ENCODE assay signal across 2 cellular contexts in the genomic region with DNA sequence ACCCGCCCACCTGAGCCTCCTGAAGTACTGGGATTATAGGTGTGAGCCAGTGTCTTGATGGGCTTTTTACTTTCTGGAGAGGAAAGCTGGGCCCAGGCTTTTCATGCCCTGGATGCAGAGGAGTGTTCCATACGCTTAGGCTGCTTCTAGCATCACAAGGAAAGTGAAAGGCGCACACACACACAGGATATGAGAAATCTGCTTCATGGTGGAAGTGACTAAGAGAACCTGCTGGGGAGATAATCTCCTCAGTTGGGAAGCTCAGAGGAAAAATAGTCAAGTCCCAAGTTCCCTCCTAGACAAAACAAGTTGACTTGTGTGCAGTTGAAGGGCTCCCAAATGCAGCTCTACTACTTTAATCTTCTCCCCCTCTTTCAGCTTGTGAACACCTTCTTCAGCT.
TF ChIP-seq lines count a peak whose summit lies in the region.

No MANE protein-coding gene starts in this region.

TF ChIP-seq in A549, 52 proteins besides CTCF, POLR2A, EP300 and RAD21 (continued from another document):
- no peak for TF ChIP-seq HOXB5 (CRISPR knock-in tag; IDR thresholded peaks at IDR 0.05)
- no peak for TF ChIP-seq RNF2 (IDR thresholded peaks at IDR 0.05; ENCODE audit: borderline replicate concordance, low read depth)
- TF ChIP-seq, protein P1, sequence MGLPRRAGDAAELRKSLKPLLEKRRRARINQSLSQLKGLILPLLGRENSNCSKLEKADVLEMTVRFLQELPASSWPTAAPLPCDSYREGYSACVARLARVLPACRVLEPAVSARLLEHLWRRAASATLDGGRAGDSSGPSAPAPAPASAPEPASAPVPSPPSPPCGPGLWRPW (IDR thresholded peaks at IDR 0.05) = no peak
- TF ChIP-seq JUNB (IDR thresholded peaks at IDR 0.05) = no peak
- TF ChIP-seq, protein P2, sequence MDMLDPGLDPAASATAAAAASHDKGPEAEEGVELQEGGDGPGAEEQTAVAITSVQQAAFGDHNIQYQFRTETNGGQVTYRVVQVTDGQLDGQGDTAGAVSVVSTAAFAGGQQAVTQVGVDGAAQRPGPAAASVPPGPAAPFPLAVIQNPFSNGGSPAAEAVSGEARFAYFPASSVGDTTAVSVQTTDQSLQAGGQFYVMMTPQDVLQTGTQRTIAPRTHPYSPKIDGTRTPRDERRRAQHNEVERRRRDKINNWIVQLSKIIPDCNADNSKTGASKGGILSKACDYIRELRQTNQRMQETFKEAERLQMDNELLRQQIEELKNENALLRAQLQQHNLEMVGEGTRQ (IDR thresholded peaks at IDR 0.05) = no peak
- no peak for TF ChIP-seq CBX8 (IDR thresholded peaks at IDR 0.05)
- no peak for TF ChIP-seq MAZ (IDR thresholded peaks at IDR 0.05; ENCODE audit: borderline replicate concordance, low read depth, low read length)
- no peak for TF ChIP-seq KDM1A (IDR thresholded peaks at IDR 0.05; ENCODE audit: low read depth)
- TF ChIP-seq, protein P3, sequence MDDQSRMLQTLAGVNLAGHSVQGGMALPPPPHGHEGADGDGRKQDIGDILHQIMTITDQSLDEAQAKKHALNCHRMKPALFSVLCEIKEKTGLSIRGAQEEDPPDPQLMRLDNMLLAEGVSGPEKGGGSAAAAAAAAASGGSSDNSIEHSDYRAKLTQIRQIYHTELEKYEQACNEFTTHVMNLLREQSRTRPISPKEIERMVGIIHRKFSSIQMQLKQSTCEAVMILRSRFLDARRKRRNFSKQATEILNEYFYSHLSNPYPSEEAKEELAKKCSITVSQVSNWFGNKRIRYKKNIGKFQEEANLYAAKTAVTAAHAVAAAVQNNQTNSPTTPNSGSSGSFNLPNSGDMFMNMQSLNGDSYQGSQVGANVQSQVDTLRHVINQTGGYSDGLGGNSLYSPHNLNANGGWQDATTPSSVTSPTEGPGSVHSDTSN (IDR thresholded peaks at IDR 0.05) = no peak
- TF ChIP-seq CBX2 (IDR thresholded peaks at IDR 0.05; ENCODE audit: borderline replicate concordance, low read depth) = no peak
- TF ChIP-seq EHF (CRISPR knock-in tag; IDR thresholded peaks at IDR 0.05) = no peak
- no peak for TF ChIP-seq NFE2L2 (conservative IDR thresholded peaks at IDR 0.05; ENCODE audit: low read length)

TF ChIP-seq in WTC11, 78 proteins besides CTCF, POLR2A, EP300 and RAD21 (continued from another document):
- no peak for TF ChIP-seq NR1H2 (CRISPR knock-in tag; IDR thresholded peaks at IDR 0.05)
- TF ChIP-seq ESRRA (CRISPR knock-in tag; IDR thresholded peaks at IDR 0.05; ENCODE audit: borderline replicate concordance) = no peak
